Comparison of ENCODE assay signal across 9 cellular contexts in genomic region chr16:87203060-87203656, GRCh38.
DNase-seq lines count a peak whose midpoint lies in the region; ATAC-seq and TF ChIP-seq lines count a peak whose summit lies in the region.
"Had no signal": no experiment of that assay in that cellular context is flagged by ENCODE, and none has a peak within 500 bp of the region (broad histone marks: within the 10 kb centered on the region; RNA-seq: fewer than 3 reads in every experiment).

No MANE protein-coding gene starts in this region.

- H3K27me3 Mint-ChIP-seq in T-helper 2 cell treated with Interferon-gamma antibody and Interleukin-4, amounts not matched to agents 5 μg/mL and 100 μg/mL, for 36 hours (ENCODE audit: low read depth), result peaks cover 6% of the 10 kb centered on the region
- H3K27me3 Mint-ChIP-seq in chondrocyte (ENCODE audit: low read depth), result no peaks in the 10 kb centered on the region

- no peak overlapping the region for H3K4me3 ChIP-seq in right lobe of liver

- TF ChIP-seq POLR2A in right lobe of liver (IDR thresholded peaks at IDR 0.05), result no peak

- no peaks in the 10 kb centered on the region for H3K9me3 ChIP-seq in right lobe of liver

- peaks cover 2% of the 10 kb centered on the region for H3K4me1 Mint-ChIP-seq in T-helper 2 cell treated with Interferon-gamma antibody and Interleukin-4, amounts not matched to agents 5 μg/mL and 100 μg/mL, for 36 hours (ENCODE audit: low read depth)
- peaks cover 88% of the 10 kb centered on the region for H3K4me1 Mint-ChIP-seq in chondrocyte (ENCODE audit: low read depth)
- H3K4me1 Mint-ChIP-seq: activated naive CD4-positive, alpha-beta T cell treated with anti-CD3 and anti-CD28 coated beads, Interleukin-2, amount 50 U/mL, for 24 hours had no signal

- H3K27ac ChIP-seq in right lobe of liver, result no peak overlapping the region

- no peaks in the 10 kb centered on the region for H3K36me3 ChIP-seq in right lobe of liver

- no peaks in the 10 kb centered on the region for H3K9me3 Mint-ChIP-seq in T-helper 2 cell treated with Interferon-gamma antibody and Interleukin-4, amounts not matched to agents 5 μg/mL and 100 μg/mL, for 36 hours
- H3K9me3 Mint-ChIP-seq in chondrocyte (ENCODE audit: low read depth), result peaks cover 7% of the 10 kb centered on the region

- ATAC-seq in right lobe of liver (peak; percentile 51 to 81 (median 68)), HG03045 (IDR thresholded peaks at IDR 0.05; ENCODE audit: unreplicated experiment) (no peak), GM21367 (IDR thresholded peaks at IDR 0.05; ENCODE audit: unreplicated experiment) (no peak)

- H3K4me3 Mint-ChIP-seq in T-helper 2 cell treated with Interferon-gamma antibody and Interleukin-4, amounts not matched to agents 5 μg/mL and 100 μg/mL, for 36 hours, result no peak overlapping the region
- H3K4me3 Mint-ChIP-seq in chondrocyte (ENCODE audit: unreplicated experiment), result peak overlapping the region; percentile 49
- H3K4me3 Mint-ChIP-seq: activated naive CD4-positive, alpha-beta T cell treated with anti-CD3 and anti-CD28 coated beads, Interleukin-2, amount 50 U/mL, for 24 hours had no signal

- no peak overlapping the region for H3K27ac Mint-ChIP-seq in T-helper 2 cell treated with Interferon-gamma antibody and Interleukin-4, amounts not matched to agents 5 μg/mL and 100 μg/mL, for 36 hours
- peak overlapping the region; percentile 92 for H3K27ac Mint-ChIP-seq in chondrocyte (ENCODE audit: unreplicated experiment)
- H3K27ac Mint-ChIP-seq: activated naive CD4-positive, alpha-beta T cell treated with anti-CD3 and anti-CD28 coated beads, Interleukin-2, amount 50 U/mL, for 24 hours had no signal

- DNase-seq in GDM1 (lab: John Stamatoyannopoulos, UW) (peak; percentile 42), LHCN-M2 (ENCODE audit: low read depth) (peak; percentile 93), chondrocyte (ENCODE audit: low spot score) (no peak), right lobe of liver (peak in 1 of 3 donors; percentile 50)
- peak; percentile 53 for DNase-seq in T-helper 2 cell treated with Interferon-gamma antibody and Interleukin-4, amounts not matched to agents 5 μg/mL and 100 μg/mL, for 36 hours (ENCODE audit: low spot score)
- peak; percentile 16 for DNase-seq in stimulated activated CD8-positive, alpha-beta memory T cell treated with anti-CD3 and anti-CD28 coated beads, Interleukin-7, amount 100 ng/mL, for 24 hours (ENCODE audit: low read depth)

- no peaks in the 10 kb centered on the region for H3K4me1 ChIP-seq in right lobe of liver

- intact Hi-C loops in right lobe of liver (cut with DNase I), result no loop called here

- H3K36me3 Mint-ChIP-seq in T-helper 2 cell treated with Interferon-gamma antibody and Interleukin-4, amounts not matched to agents 5 μg/mL and 100 μg/mL, for 36 hours (ENCODE audit: low read depth), result no peaks in the 10 kb centered on the region
- no peaks in the 10 kb centered on the region for H3K36me3 Mint-ChIP-seq in chondrocyte (ENCODE audit: low read depth)
- H3K36me3 Mint-ChIP-seq: activated naive CD4-positive, alpha-beta T cell treated with anti-CD3 and anti-CD28 coated beads, Interleukin-2, amount 50 U/mL, for 24 hours had no signal

- WGBS in right lobe of liver (ENCODE audit: insufficient coverage, low coverage, low lambda C conversion rate, missing lambda C conversion rate), result 14% methylated on average over 11 of the region's 11 CpGs

- TF ChIP-seq CTCF in chondrocyte (IDR thresholded peaks at IDR 0.05), result peak; percentile 99
- TF ChIP-seq CTCF in right lobe of liver (IDR thresholded peaks at IDR 0.05), result peak; percentile 38 to 60 (median 49)

- no peaks in the 10 kb centered on the region for H3K27me3 ChIP-seq in right lobe of liver

Comparison
In these comparisons a context has a peak if more than half of its experiments do, and no peak if none do; other contexts are left out.
1. ATAC-seq: peak in right lobe of liver (4 of 4); none in HG03045 (single experiment) and GM21367 (single experiment).